16 cellular contexts compared by ENCODE assay signal in genomic region chr2:6771539-6772365, GRCh38.
DNase-seq lines count a peak whose midpoint lies in the region; ATAC-seq and TF ChIP-seq lines count a peak whose summit lies in the region.
"Had no signal": no experiment of that assay in that cellular context is flagged by ENCODE, and none has a peak within 500 bp of the region (broad histone marks: within the 10 kb centered on the region; RNA-seq: fewer than 3 reads in every experiment).

No MANE protein-coding gene starts in this region.

- WGBS in transverse colon (ENCODE audit: low coverage in 1 of 2), 2 donors = 66 to 72% methylated on average over 4 to 16 of the region's 16 CpGs

- peaks cover 14% of the 10 kb centered on the region for H3K4me1 ChIP-seq in neural progenitor cell
- H3K4me1 ChIP-seq in transverse colon = peaks cover 0 to 5% (median 0%) of the 10 kb centered on the region in 4 donors
- H3K4me1 ChIP-seq: breast epithelium, vagina had no signal

- intact Hi-C loops in transverse colon (cut with DNase I; ENCODE audit: low total_unique reads) = no loop called here

- no peaks in the 10 kb centered on the region for H3F3A ChIP-seq in neural progenitor cell (ENCODE audit: low read depth)

- H3K27me3 ChIP-seq in neural progenitor cell (peaks cover 12% of the 10 kb centered on the region), transverse colon (peaks cover 29% of the 10 kb centered on the region)
- H3K27me3 ChIP-seq: vagina had no signal

- DNase-seq in GM12864 (ENCODE audit: low read depth) (no peak), NCI-H82 treated with DMSO at 0.1 percent for 48 hours (lab: John Stamatoyannopoulos, UW; ENCODE audit: unreplicated experiment) (peak; percentile 4), neural progenitor cell (ENCODE audit: low spot score) (peak; percentile 43), NCI-H2171 (lab: John Stamatoyannopoulos, UW) (no peak), Ammon's horn (ENCODE audit: low spot score) (no peak), transverse colon (no peak)
- DNase-seq: activated B cell treated with CpG ODN at 0.5 μM for 24 hours, NCI-H1105 treated with DMSO at 0.1 percent for 48 hours, Right ventricle myocardium superior had no signal

- H3K27me3 Mint-ChIP-seq in brain (peaks cover 4% of the 10 kb centered on the region), neural progenitor cell (ENCODE audit: insufficient read depth, low read depth) (peaks cover 11% of the 10 kb centered on the region)

- TF ChIP-seq POLR2A in transverse colon (IDR thresholded peaks at IDR 0.05) = no peak

- H3K4me3 ChIP-seq in GM12864 (ENCODE audit: low read depth, low read length) (no peak overlapping the region), neural progenitor cell (no peak overlapping the region), transverse colon (no peak overlapping the region)
- H3K4me3 ChIP-seq: breast epithelium had no signal

- H3K27ac Mint-ChIP-seq in brain (peak overlapping the region; percentile 81 to 98 (median 95)), neural progenitor cell (peak overlapping the region; percentile 91)
- H3K27ac Mint-ChIP-seq: activated B cell treated with CpG ODN at 0.5 μM for 24 hours; activated naive CD4-positive, alpha-beta T cell treated with anti-CD3 and anti-CD28 coated beads, Interleukin-2, amount 50 U/mL, for 72 hours; T-helper 1 cell treated with Interleukin-12 subunit alpha and Interleukin-12 subunit beta and Interleukin-4 antibody, amounts not matched to agents 30 μg/mL and 1 μg/mL, for 36 hours had no signal

- no peaks in the 10 kb centered on the region for H3K9me3 ChIP-seq in neural progenitor cell (ENCODE audit: low read depth)
- no peaks in the 10 kb centered on the region for H3K9me3 ChIP-seq in transverse colon
- H3K9me3 ChIP-seq: breast epithelium, vagina had no signal

- H3K9ac ChIP-seq in neural progenitor cell = no peak overlapping the region

- H3K79me2 ChIP-seq in neural progenitor cell (ENCODE audit: low read depth) = no peaks in the 10 kb centered on the region

- TF ChIP-seq CTCF in GM12864 (IDR thresholded peaks at IDR 0.05; ENCODE audit: low read depth, low read length, missing control alignments) (peak; percentile 42), brain (conservative IDR thresholded peaks at IDR 0.05) (no peak), neural progenitor cell (IDR thresholded peaks at IDR 0.05) (peak; percentile 20), transverse colon (IDR thresholded peaks at IDR 0.05) (no peak)

- in situ Hi-C loops in transverse colon (cut with MboI; ENCODE audit: low pct_ligation_motif_present in 1 of 4, low pct_unique_long_range_greater_than_20kb in 1 of 4, low sequenced_read_pairs in 3 of 4) = loop anchor here in 1 of 4 donors (25.0 kb wide), 1 partner anchor 434 kb away; no protein-coding TSS in a partner anchor

- H3K36me3 ChIP-seq in neural progenitor cell (no peaks in the 10 kb centered on the region), transverse colon (no peaks in the 10 kb centered on the region)
- H3K36me3 ChIP-seq: breast epithelium, vagina had no signal

- peaks cover 0 to 10% (median 5%) of the 10 kb centered on the region in 5 experiments for H3K9me3 Mint-ChIP-seq in brain
- peaks cover 12% of the 10 kb centered on the region for H3K9me3 Mint-ChIP-seq in neural progenitor cell
- H3K9me3 Mint-ChIP-seq: activated B cell treated with CpG ODN at 0.5 μM for 24 hours; activated naive CD4-positive, alpha-beta T cell treated with anti-CD3 and anti-CD28 coated beads, Interleukin-2, amount 50 U/mL, for 72 hours; T-helper 1 cell treated with Interleukin-12 subunit alpha and Interleukin-12 subunit beta and Interleukin-4 antibody, amounts not matched to agents 30 μg/mL and 1 μg/mL, for 36 hours had no signal

- H3K36me3 Mint-ChIP-seq in brain (no peaks in the 10 kb centered on the region), neural progenitor cell (peaks cover 2% of the 10 kb centered on the region)
- H3K36me3 Mint-ChIP-seq: activated naive CD4-positive, alpha-beta T cell treated with anti-CD3 and anti-CD28 coated beads, Interleukin-2, amount 50 U/mL, for 72 hours had no signal

- H4K20me1 ChIP-seq in neural progenitor cell (ENCODE audit: low read depth) = no peaks in the 10 kb centered on the region

- H3K4me3 Mint-ChIP-seq in brain (peak overlapping the region; percentile 56 to 84 (median 76)), neural progenitor cell (peak overlapping the region; percentile 41)
- H3K4me3 Mint-ChIP-seq: activated B cell treated with CpG ODN at 0.5 μM for 24 hours; T-helper 1 cell treated with Interleukin-12 subunit alpha and Interleukin-12 subunit beta and Interleukin-4 antibody, amounts not matched to agents 30 μg/mL and 1 μg/mL, for 36 hours had no signal

- TF ChIP-seq EP300 in transverse colon (IDR thresholded peaks at IDR 0.05; ENCODE audit: low read depth) = no peak

- H2AFZ ChIP-seq in neural progenitor cell (replicated peaks) = peak overlapping the region; percentile 61

- H3K27ac ChIP-seq in neural progenitor cell (no peak overlapping the region), transverse colon (no peak overlapping the region)
- H3K27ac ChIP-seq: breast epithelium, foreskin keratinocyte, vagina had no signal

- H3K4me2 ChIP-seq in neural progenitor cell = peak overlapping the region; percentile 8

- H3K4me1 Mint-ChIP-seq in brain (peaks cover 41% of the 10 kb centered on the region), neural progenitor cell (peaks cover 23% of the 10 kb centered on the region)

- ATAC-seq in GM21390 (IDR thresholded peaks at IDR 0.05; ENCODE audit: unreplicated experiment) = no peak
- ATAC-seq: activated naive CD4-positive, alpha-beta T cell treated with anti-CD3 and anti-CD28 coated beads, Interleukin-2, amount 50 U/mL, for 72 hours had no signal

Comparison
In these comparisons a context has a peak if more than half of its experiments do, and no peak if none do; other contexts are left out.
1. DNase-seq: peak in NCI-H82 treated with DMSO at 0.1 percent for 48 hours (single experiment) and neural progenitor cell (single experiment); none in GM12864 (single experiment), NCI-H2171 (single experiment), Ammon's horn (single experiment) and transverse colon (single experiment).
2. CTCF ChIP-seq: peak in GM12864 (single experiment) and neural progenitor cell (single experiment); none in brain (0 of 2) and transverse colon (0 of 5).